In the genomic region with DNA sequence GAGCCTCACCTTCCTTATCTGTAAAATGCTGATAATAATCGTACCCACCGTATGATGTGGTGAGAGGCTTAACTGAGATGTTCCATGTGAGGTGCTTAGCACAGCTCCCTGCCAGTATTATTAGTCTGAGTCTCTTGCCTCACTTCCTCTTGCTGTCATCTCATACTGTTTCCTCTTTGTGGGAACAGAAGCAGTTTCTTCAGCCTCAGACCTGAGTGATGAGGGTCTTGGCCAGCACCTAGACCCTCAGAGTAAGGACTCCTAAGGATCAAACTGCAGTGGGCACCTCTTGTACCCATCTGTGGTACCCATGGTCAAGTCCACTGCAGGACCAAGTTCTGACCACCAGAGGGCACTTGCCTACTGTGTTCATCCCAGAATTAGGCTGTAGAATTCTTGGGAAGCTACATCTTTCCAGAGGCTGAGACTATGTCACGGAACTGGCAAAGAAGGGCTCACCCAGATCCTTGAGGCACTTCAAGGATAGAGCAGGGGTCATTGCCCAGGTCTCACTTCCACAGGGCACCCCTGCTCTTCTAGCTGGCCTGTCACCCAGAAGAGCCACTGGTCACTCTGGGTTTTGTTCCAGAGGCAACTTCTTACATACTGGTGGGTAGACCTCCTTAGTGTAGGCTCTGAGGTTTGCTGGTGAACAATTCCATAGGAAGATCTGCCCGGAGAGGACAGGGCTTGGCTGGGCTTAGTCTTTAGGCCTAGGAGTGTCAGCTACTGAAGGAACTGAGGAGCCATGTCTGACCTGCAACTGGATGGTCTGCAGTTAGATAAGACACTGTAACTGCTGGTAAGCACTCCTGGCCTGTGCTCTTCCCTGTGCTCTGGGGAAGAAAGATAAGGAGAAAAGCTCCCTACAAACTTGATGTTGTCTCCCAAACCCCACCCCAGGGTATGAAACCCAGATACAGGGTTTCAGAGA, we compare ENCODE assay signal across 1 cellular context.
TF ChIP-seq lines count a peak whose summit lies in the region.

No MANE protein-coding gene starts in this region.

TF ChIP-seq in HepG2, 621 proteins besides CTCF, POLR2A, EP300 and RAD21 (continued from another document and continues in another):
- TF ChIP-seq, protein P1, sequence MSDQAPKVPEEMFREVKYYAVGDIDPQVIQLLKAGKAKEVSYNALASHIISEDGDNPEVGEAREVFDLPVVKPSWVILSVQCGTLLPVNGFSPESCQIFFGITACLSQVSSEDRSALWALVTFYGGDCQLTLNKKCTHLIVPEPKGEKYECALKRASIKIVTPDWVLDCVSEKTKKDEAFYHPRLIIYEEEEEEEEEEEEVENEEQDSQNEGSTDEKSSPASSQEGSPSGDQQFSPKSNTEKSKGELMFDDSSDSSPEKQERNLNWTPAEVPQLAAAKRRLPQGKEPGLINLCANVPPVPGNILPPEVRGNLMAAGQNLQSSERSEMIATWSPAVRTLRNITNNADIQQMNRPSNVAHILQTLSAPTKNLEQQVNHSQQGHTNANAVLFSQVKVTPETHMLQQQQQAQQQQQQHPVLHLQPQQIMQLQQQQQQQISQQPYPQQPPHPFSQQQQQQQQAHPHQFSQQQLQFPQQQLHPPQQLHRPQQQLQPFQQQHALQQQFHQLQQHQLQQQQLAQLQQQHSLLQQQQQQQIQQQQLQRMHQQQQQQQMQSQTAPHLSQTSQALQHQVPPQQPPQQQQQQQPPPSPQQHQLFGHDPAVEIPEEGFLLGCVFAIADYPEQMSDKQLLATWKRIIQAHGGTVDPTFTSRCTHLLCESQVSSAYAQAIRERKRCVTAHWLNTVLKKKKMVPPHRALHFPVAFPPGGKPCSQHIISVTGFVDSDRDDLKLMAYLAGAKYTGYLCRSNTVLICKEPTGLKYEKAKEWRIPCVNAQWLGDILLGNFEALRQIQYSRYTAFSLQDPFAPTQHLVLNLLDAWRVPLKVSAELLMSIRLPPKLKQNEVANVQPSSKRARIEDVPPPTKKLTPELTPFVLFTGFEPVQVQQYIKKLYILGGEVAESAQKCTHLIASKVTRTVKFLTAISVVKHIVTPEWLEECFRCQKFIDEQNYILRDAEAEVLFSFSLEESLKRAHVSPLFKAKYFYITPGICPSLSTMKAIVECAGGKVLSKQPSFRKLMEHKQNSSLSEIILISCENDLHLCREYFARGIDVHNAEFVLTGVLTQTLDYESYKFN (CRISPR knock-in tag; conservative IDR thresholded peaks at IDR 0.05): peak; percentile 34; the same call in 1 of the 2 replicates
- TF ChIP-seq ZBTB38 (CRISPR knock-in tag; IDR thresholded peaks at IDR 0.05): 0 out of 2 replicates have a peak, but pooled peaks have one; percentile 42
- TF ChIP-seq THAP11 (CRISPR knock-in tag; IDR thresholded peaks at IDR 0.05): peak; percentile 55
- TF ChIP-seq PHF20 (CRISPR knock-in tag; IDR thresholded peaks at IDR 0.05): no peak
- peak; percentile 69; the same call in 1 of the 2 replicates for TF ChIP-seq ZNF839 (CRISPR knock-in tag; IDR thresholded peaks at IDR 0.05; ENCODE audit: borderline replicate concordance)
- no peak for TF ChIP-seq ZMYM2 (CRISPR knock-in tag; IDR thresholded peaks at IDR 0.05)
- no peak for TF ChIP-seq ZNF576 (CRISPR knock-in tag; IDR thresholded peaks at IDR 0.05)
- TF ChIP-seq ZNF367 (CRISPR knock-in tag; IDR thresholded peaks at IDR 0.05; ENCODE audit: borderline replicate concordance): no peak
- TF ChIP-seq NFKBIZ (CRISPR knock-in tag; IDR thresholded peaks at IDR 0.05): 0 out of 2 replicates have a peak, but pooled peaks have one; percentile 50
- TF ChIP-seq RBAK (CRISPR knock-in tag; IDR thresholded peaks at IDR 0.05): no peak
- no peak for TF ChIP-seq TEAD2 (CRISPR knock-in tag; IDR thresholded peaks at IDR 0.05)
- peak; percentile 37; the same call in 1 of the 2 replicates for TF ChIP-seq ZNF430 (CRISPR knock-in tag; IDR thresholded peaks at IDR 0.05)
- TF ChIP-seq, protein P2, sequence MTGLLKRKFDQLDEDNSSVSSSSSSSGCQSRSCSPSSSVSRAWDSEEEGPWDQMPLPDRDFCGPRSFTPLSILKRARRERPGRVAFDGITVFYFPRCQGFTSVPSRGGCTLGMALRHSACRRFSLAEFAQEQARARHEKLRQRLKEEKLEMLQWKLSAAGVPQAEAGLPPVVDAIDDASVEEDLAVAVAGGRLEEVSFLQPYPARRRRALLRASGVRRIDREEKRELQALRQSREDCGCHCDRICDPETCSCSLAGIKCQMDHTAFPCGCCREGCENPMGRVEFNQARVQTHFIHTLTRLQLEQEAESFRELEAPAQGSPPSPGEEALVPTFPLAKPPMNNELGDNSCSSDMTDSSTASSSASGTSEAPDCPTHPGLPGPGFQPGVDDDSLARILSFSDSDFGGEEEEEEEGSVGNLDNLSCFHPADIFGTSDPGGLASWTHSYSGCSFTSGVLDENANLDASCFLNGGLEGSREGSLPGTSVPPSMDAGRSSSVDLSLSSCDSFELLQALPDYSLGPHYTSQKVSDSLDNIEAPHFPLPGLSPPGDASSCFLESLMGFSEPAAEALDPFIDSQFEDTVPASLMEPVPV (CRISPR knock-in tag; IDR thresholded peaks at IDR 0.05): no peak
- peak; percentile 77 for TF ChIP-seq RXRB (CRISPR knock-in tag; IDR thresholded peaks at IDR 0.05; ENCODE audit: borderline replicate concordance)
- no peak for TF ChIP-seq NBN (conservative IDR thresholded peaks at IDR 0.05)
- TF ChIP-seq, protein P3, sequence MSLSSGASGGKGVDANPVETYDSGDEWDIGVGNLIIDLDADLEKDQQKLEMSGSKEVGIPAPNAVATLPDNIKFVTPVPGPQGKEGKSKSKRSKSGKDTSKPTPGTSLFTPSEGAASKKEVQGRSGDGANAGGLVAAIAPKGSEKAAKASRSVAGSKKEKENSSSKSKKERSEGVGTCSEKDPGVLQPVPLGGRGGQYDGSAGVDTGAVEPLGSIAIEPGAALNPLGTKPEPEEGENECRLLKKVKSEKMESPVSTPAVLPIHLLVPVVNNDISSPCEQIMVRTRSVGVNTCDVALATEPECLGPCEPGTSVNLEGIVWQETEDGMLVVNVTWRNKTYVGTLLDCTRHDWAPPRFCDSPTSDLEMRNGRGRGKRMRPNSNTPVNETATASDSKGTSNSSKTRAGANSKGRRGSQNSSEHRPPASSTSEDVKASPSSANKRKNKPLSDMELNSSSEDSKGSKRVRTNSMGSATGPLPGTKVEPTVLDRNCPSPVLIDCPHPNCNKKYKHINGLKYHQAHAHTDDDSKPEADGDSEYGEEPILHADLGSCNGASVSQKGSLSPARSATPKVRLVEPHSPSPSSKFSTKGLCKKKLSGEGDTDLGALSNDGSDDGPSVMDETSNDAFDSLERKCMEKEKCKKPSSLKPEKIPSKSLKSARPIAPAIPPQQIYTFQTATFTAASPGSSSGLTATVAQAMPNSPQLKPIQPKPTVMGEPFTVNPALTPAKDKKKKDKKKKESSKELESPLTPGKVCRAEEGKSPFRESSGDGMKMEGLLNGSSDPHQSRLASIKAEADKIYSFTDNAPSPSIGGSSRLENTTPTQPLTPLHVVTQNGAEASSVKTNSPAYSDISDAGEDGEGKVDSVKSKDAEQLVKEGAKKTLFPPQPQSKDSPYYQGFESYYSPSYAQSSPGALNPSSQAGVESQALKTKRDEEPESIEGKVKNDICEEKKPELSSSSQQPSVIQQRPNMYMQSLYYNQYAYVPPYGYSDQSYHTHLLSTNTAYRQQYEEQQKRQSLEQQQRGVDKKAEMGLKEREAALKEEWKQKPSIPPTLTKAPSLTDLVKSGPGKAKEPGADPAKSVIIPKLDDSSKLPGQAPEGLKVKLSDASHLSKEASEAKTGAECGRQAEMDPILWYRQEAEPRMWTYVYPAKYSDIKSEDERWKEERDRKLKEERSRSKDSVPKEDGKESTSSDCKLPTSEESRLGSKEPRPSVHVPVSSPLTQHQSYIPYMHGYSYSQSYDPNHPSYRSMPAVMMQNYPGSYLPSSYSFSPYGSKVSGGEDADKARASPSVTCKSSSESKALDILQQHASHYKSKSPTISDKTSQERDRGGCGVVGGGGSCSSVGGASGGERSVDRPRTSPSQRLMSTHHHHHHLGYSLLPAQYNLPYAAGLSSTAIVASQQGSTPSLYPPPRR (CRISPR knock-in tag; IDR thresholded peaks at IDR 0.05; ENCODE audit: borderline replicate concordance): no peak
- no peak for TF ChIP-seq ZNF383 (CRISPR knock-in tag; IDR thresholded peaks at IDR 0.05; ENCODE audit: borderline replicate concordance)
- TF ChIP-seq ZNF841 (CRISPR knock-in tag; IDR thresholded peaks at IDR 0.05; ENCODE audit: borderline replicate concordance): no peak
- TF ChIP-seq, protein P4, sequence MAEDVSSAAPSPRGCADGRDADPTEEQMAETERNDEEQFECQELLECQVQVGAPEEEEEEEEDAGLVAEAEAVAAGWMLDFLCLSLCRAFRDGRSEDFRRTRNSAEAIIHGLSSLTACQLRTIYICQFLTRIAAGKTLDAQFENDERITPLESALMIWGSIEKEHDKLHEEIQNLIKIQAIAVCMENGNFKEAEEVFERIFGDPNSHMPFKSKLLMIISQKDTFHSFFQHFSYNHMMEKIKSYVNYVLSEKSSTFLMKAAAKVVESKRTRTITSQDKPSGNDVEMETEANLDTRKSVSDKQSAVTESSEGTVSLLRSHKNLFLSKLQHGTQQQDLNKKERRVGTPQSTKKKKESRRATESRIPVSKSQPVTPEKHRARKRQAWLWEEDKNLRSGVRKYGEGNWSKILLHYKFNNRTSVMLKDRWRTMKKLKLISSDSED (CRISPR knock-in tag; IDR thresholded peaks at IDR 0.05): 0 out of 2 replicates have a peak, but pooled peaks have one; percentile 69
- peak; percentile 82 for TF ChIP-seq ZNF567 (CRISPR knock-in tag; IDR thresholded peaks at IDR 0.05; ENCODE audit: borderline replicate concordance)
- no peak for TF ChIP-seq ZZZ3 (CRISPR knock-in tag; IDR thresholded peaks at IDR 0.05; ENCODE audit: borderline replicate concordance)
- no peak for TF ChIP-seq ZNF768 (CRISPR knock-in tag; IDR thresholded peaks at IDR 0.05)
- TF ChIP-seq PTBP1 (IDR thresholded peaks at IDR 0.05; ENCODE audit: low read depth, low read length, poor library complexity, severe bottlenecking): no peak
- TF ChIP-seq SMARCE1 (IDR thresholded peaks at IDR 0.05; ENCODE audit: borderline replicate concordance): no peak
- TF ChIP-seq, protein P5, sequence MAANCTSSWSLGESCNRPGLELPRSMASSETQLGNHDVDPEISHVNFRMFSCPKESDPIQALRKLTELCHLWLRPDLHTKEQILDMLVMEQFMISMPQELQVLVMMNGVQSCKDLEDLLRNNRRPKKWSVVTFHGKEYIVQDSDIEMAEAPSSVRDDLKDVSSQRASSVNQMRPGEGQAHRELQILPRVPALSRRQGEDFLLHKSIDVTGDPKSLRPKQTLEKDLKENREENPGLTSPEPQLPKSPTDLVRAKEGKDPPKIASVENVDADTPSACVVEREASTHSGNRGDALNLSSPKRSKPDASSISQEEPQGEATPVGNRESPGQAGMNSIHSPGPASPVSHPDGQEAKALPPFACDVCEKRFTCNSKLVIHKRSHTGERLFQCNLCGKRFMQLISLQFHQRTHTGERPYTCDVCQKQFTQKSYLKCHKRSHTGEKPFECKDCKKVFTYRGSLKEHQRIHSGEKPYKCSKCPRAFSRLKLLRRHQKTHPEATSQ (CRISPR knock-in tag; IDR thresholded peaks at IDR 0.05; ENCODE audit: borderline replicate concordance): no peak
- TF ChIP-seq ZSCAN30 (CRISPR knock-in tag; IDR thresholded peaks at IDR 0.05): no peak
- TF ChIP-seq, protein P6, sequence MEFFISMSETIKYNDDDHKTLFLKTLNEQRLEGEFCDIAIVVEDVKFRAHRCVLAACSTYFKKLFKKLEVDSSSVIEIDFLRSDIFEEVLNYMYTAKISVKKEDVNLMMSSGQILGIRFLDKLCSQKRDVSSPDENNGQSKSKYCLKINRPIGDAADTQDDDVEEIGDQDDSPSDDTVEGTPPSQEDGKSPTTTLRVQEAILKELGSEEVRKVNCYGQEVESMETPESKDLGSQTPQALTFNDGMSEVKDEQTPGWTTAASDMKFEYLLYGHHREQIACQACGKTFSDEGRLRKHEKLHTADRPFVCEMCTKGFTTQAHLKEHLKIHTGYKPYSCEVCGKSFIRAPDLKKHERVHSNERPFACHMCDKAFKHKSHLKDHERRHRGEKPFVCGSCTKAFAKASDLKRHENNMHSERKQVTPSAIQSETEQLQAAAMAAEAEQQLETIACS (CRISPR knock-in tag; IDR thresholded peaks at IDR 0.05): no peak
- no peak for TF ChIP-seq CREM (IDR thresholded peaks at IDR 0.05)
- no peak for TF ChIP-seq CREM (CRISPR knock-in tag; IDR thresholded peaks at IDR 0.05)
- TF ChIP-seq ARNT (IDR thresholded peaks at IDR 0.05): no peak
- TF ChIP-seq ZNF7 (CRISPR knock-in tag; IDR thresholded peaks at IDR 0.05): no peak
- no peak for TF ChIP-seq ZFP36 (IDR thresholded peaks at IDR 0.05; ENCODE audit: borderline replicate concordance, low read depth, low read length, partially characterized antibody)
- 0 out of 2 replicates have a peak, but pooled peaks have one; percentile 54 for TF ChIP-seq ZNF556 (CRISPR knock-in tag; IDR thresholded peaks at IDR 0.05; ENCODE audit: borderline replicate concordance)
- TF ChIP-seq ZFP41 (CRISPR knock-in tag; IDR thresholded peaks at IDR 0.05; ENCODE audit: borderline replicate concordance): peak; percentile 67; the same call in 1 of the 2 replicates
- TF ChIP-seq ZNF83 (CRISPR knock-in tag; IDR thresholded peaks at IDR 0.05; ENCODE audit: borderline replicate concordance): no peak; the same call in 1 of the 2 replicates
- TF ChIP-seq ZNF282 (IDR thresholded peaks at IDR 0.05; ENCODE audit: partially characterized antibody): no peak
- TF ChIP-seq BCLAF1 (IDR thresholded peaks at IDR 0.05): no peak
- no peak; the same call in 1 of the 2 replicates for TF ChIP-seq GABPB1 (CRISPR knock-in tag; IDR thresholded peaks at IDR 0.05)
